12 cellular contexts compared by ENCODE assay signal in the genomic region with DNA sequence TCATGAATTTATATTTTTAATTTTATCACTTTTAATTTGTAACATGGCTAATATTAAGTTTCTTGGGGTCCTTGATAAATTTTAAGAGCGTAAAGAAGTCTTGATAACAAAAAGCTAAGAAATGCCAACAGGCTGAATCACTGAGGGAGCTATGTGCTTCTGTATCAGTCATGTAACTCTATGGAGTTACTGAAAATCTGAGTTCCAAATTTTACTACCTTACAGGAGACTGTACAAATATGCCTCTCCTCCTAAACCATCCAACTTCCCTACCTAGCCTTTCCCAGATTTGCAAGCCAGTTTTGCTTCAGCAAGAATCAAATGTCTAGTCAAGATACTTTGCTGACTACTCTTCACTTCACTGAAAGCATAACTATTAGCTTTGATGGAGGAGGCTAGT. TPM values are rescaled to one million over a fixed set of nuclear protein-coding genes. Genes with fewer than 3 reads are reported as not detected.
DNase-seq lines count a peak whose midpoint lies in the region; ATAC-seq and TF ChIP-seq lines count a peak whose summit lies in the region.
"Had no signal": no experiment of that assay in that cellular context is flagged by ENCODE, and none has a peak within 500 bp of the region (broad histone marks: within the 10 kb centered on the region; RNA-seq: fewer than 3 reads in every experiment).

No MANE protein-coding gene starts in this region.

- H3K9me3 ChIP-seq in HUES6 (ENCODE audit: control insufficient read depth, insufficient read depth, low read depth, low read length) (no peaks in the 10 kb centered on the region), body of pancreas (no peaks in the 10 kb centered on the region)
- H3K9me3 ChIP-seq: suprapubic skin had no signal

- no peaks in the 10 kb centered on the region for H3K36me3 Mint-ChIP-seq in natural killer cell

- TF ChIP-seq POLR2A in body of pancreas (IDR thresholded peaks at IDR 0.05): no peak

- peaks cover 55% of the 10 kb centered on the region for H3K4me1 ChIP-seq in HUES6 (ENCODE audit: control insufficient read depth, insufficient read depth, low read length)
- peaks cover 9% of the 10 kb centered on the region for H3K4me1 ChIP-seq in body of pancreas

- H3K27ac ChIP-seq in HUES6 (ENCODE audit: low read depth, low read length) (peak overlapping the region; percentile 28; the same call in 1 of the 2 replicates), body of pancreas (peak overlapping the region in 3 of 4 donors; percentile 8 to 67 (median 56))
- H3K27ac ChIP-seq: cardiac muscle cell, suprapubic skin had no signal

- H3K27me3 Mint-ChIP-seq in natural killer cell (ENCODE audit: low read depth in 2 of 2): no peaks in the 10 kb centered on the region
- H3K27me3 Mint-ChIP-seq: natural killer cell treated with Interleukin-12 subunit alpha and Interleukin-12 subunit beta and Interleukin-15 and Interleukin-18, amount 100 ng/mL, for 72 hours had no signal

- H3K36me3 ChIP-seq in HUES6 (ENCODE audit: control insufficient read depth, insufficient read depth, low read length) (peaks cover 13% of the 10 kb centered on the region; the same call in 1 of the 2 replicates), body of pancreas (replicated peaks in 1 of 2; ENCODE audit: insufficient read depth in 1 of 2, low read depth in 2 of 2) (no peaks in the 10 kb centered on the region)
- H3K36me3 ChIP-seq: cardiac muscle cell had no signal

- no peak for ATAC-seq in body of pancreas
- no peak for ATAC-seq in stimulated activated naive CD8-positive, alpha-beta T cell treated with anti-CD3 and anti-CD28 coated beads, Interleukin-15, Interleukin-2, amounts not matched to agents 100 U/mL and 50 U/mL, for 24 hours
- no peak for ATAC-seq in natural killer cell
- no peak for ATAC-seq in GM19023 (IDR thresholded peaks at IDR 0.05; ENCODE audit: unreplicated experiment)
- ATAC-seq: natural killer cell treated with Interleukin-12 subunit alpha and Interleukin-12 subunit beta and Interleukin-15 and Interleukin-18, amount 100 ng/mL, for 72 hours had no signal

- TF ChIP-seq CTCF in body of pancreas (IDR thresholded peaks at IDR 0.05) (no peak), natural killer cell (IDR thresholded peaks at IDR 0.05) (no peak)

- H3K4me1 Mint-ChIP-seq in natural killer cell: peaks cover 10 to 22% of the 10 kb centered on the region in 2 donors

- H3K27ac Mint-ChIP-seq in natural killer cell: no peak overlapping the region
- H3K27ac Mint-ChIP-seq: natural killer cell treated with Interleukin-12 subunit alpha and Interleukin-12 subunit beta and Interleukin-15 and Interleukin-18, amount 100 ng/mL, for 72 hours had no signal

- H3K4me3 ChIP-seq in HUES6 (ENCODE audit: low read depth, low read length): no peak overlapping the region
- no peak overlapping the region for H3K4me3 ChIP-seq in body of pancreas
- H3K4me3 ChIP-seq: cardiac muscle cell, suprapubic skin had no signal

- 92 to 97% methylated on average over 1 of the region's 1 CpG for WGBS in body of pancreas, 2 donors

- H3K9ac ChIP-seq in HUES6 (ENCODE audit: low read length): no peak overlapping the region

- H3K4me3 Mint-ChIP-seq in natural killer cell: no peak overlapping the region
- H3K4me3 Mint-ChIP-seq: natural killer cell treated with Interleukin-12 subunit alpha and Interleukin-12 subunit beta and Interleukin-15 and Interleukin-18, amount 100 ng/mL, for 72 hours had no signal

- intact Hi-C loops in body of pancreas (cut with DNase I) (no loop called here), natural killer cell (cut with micrococcal nuclease) (no loop called here)

- DNase-seq in A172 (ENCODE audit: low spot score) (peak; percentile 77), body of pancreas (no peak), kidney glomerular epithelial cell (lab: John Stamatoyannopoulos, UW) (peak; percentile 40), natural killer cell (no peak), NCI-H146 (lab: John Stamatoyannopoulos, UW) (no peak)
- no peak for DNase-seq in stimulated activated naive CD8-positive, alpha-beta T cell treated with anti-CD3 and anti-CD28 coated beads, Interleukin-15, Interleukin-2, amounts not matched to agents 100 U/mL and 50 U/mL, for 24 hours
- DNase-seq: NCI-H1436 had no signal

- H3K27me3 ChIP-seq in HUES6 (ENCODE audit: control insufficient read depth, insufficient read depth, low read length) (no peaks in the 10 kb centered on the region), body of pancreas (no peaks in the 10 kb centered on the region)
- H3K27me3 ChIP-seq: cardiac muscle cell, suprapubic skin had no signal

- no peaks in the 10 kb centered on the region for H3K9me3 Mint-ChIP-seq in natural killer cell
- H3K9me3 Mint-ChIP-seq: natural killer cell treated with Interleukin-12 subunit alpha and Interleukin-12 subunit beta and Interleukin-15 and Interleukin-18, amount 100 ng/mL, for 72 hours had no signal

RNA-seq across cellular contexts. Expression of gene FEZ2, which starts 35.7 kb away (rescaled TPM):
- total RNA-seq in A172 (2014; rRNA removed; shearing (Covaris generic)): 190 and 290 TPM in 2 replicates
- total RNA-seq in body of pancreas (10 to 100 TPM; 12.7 to 19.1 TPM), natural killer cell (10 to 100 TPM; 25.9 to 41.7 (median 36.0) TPM)

Comparison
In these comparisons a context has a peak if more than half of its experiments do, and no peak if none do; other contexts are left out.
1. DNase-seq: peak in A172 (single experiment) and kidney glomerular epithelial cell (single experiment); none in body of pancreas (0 of 4), stimulated activated naive CD8-positive, alpha-beta T cell treated with anti-CD3 and anti-CD28 coated beads, Interleukin-15, Interleukin-2, amounts not matched to agents 100 U/mL and 50 U/mL, for 24 hours (single experiment), natural killer cell (single experiment) and NCI-H146 (single experiment).